ENCODE assay signal across 23 cellular contexts in genomic region chrX:10741003-10741402, GRCh38.
"Had no signal": no experiment of that assay in that cellular context is flagged by ENCODE, and none has a peak within 500 bp of the region (broad histone marks: within the 10 kb centered on the region; RNA-seq: fewer than 3 reads in every experiment).

No MANE protein-coding gene starts in this region.

- H3K4me1 ChIP-seq: heart left ventricle, lower lobe of right lung, thyroid gland, vagina had no signal

- H3K4me3 ChIP-seq: heart left ventricle, lower lobe of right lung, thyroid gland, vagina had no signal

- H3K27me3 Mint-ChIP-seq: activated naive CD4-positive, alpha-beta T cell treated with anti-CD3 and anti-CD28 coated beads, Interleukin-2, amount 50 U/mL, for 24 hours had no signal

- H3K27me3 ChIP-seq: neutrophil, thyroid gland, vagina had no signal

- H3K4me1 Mint-ChIP-seq: activated naive CD4-positive, alpha-beta T cell treated with anti-CD3 and anti-CD28 coated beads, Interleukin-2, amount 50 U/mL, for 24 hours; stimulated activated naive B cell treated with anti-CD40 and anti-IgM and Interleukin-4, amounts not matched to agents 10 μg/mL and 1 μg/mL and 100 μg/mL, for 72 hours had no signal

- H3K9me3 ChIP-seq: heart left ventricle, lower lobe of right lung, neutrophil, thyroid gland, vagina had no signal

- H3K36me3 ChIP-seq: heart left ventricle, lower lobe of right lung, neutrophil, thyroid gland, vagina had no signal

- H3K4me3 Mint-ChIP-seq: activated CD8-positive, alpha-beta T cell treated with anti-CD3 and anti-CD28 coated beads, Interleukin-2, amount 10 ng/mL, durations not matched to agents 7 days and 5 days; activated naive CD4-positive, alpha-beta T cell treated with anti-CD3 and anti-CD28 coated beads, Interleukin-2, amount 50 U/mL, for 24 hours; stimulated activated naive B cell treated with anti-CD40 and anti-IgM and Interleukin-4, amounts not matched to agents 10 μg/mL and 1 μg/mL and 100 μg/mL, for 72 hours; T-helper 1 cell treated with Interleukin-12 subunit alpha and Interleukin-12 subunit beta and Interleukin-4 antibody, amounts not matched to agents 30 μg/mL and 1 μg/mL, for 36 hours had no signal

- H3K27ac ChIP-seq: heart left ventricle, lower lobe of right lung, neutrophil, thyroid gland, vagina had no signal

- H3K9me3 Mint-ChIP-seq: activated naive CD4-positive, alpha-beta T cell treated with anti-CD3 and anti-CD28 coated beads, Interleukin-2, amount 50 U/mL, for 24 hours; stimulated activated naive B cell treated with anti-CD40 and anti-IgM and Interleukin-4, amounts not matched to agents 10 μg/mL and 1 μg/mL and 100 μg/mL, for 72 hours; T-helper 1 cell treated with Interleukin-12 subunit alpha and Interleukin-12 subunit beta and Interleukin-4 antibody, amounts not matched to agents 30 μg/mL and 1 μg/mL, for 36 hours had no signal

- H3K27ac Mint-ChIP-seq: activated CD8-positive, alpha-beta T cell treated with anti-CD3 and anti-CD28 coated beads, Interleukin-2, amount 10 ng/mL, durations not matched to agents 7 days and 5 days; activated naive CD4-positive, alpha-beta T cell treated with anti-CD3 and anti-CD28 coated beads, Interleukin-2, amount 50 U/mL, for 24 hours; stimulated activated naive B cell treated with anti-CD40 and anti-IgM and Interleukin-4, amounts not matched to agents 10 μg/mL and 1 μg/mL and 100 μg/mL, for 72 hours; T-helper 1 cell treated with Interleukin-12 subunit alpha and Interleukin-12 subunit beta and Interleukin-4 antibody, amounts not matched to agents 30 μg/mL and 1 μg/mL, for 36 hours had no signal

- DNase-seq: activated CD4-positive, alpha-beta T cell treated with anti-CD3 and anti-CD28 coated beads for 4 hours; activated CD8-positive, alpha-beta memory T cell treated with anti-CD3 and anti-CD28 coated beads, Interleukin-2, amount 50 U/mL, for 4 hours; activated CD8-positive, alpha-beta T cell treated with anti-CD3 and anti-CD28 coated beads, Interleukin-2, amount 10 ng/mL, durations not matched to agents 7 days and 5 days; activated effector memory CD4-positive, alpha-beta T cell treated with anti-CD3 and anti-CD28 coated beads, Interleukin-2, amount 50 U/mL, for 16 hours; activated T-cell treated with anti-CD3 and anti-CD28 coated beads, Interleukin-2, amount 50 U/mL, for 48 hours; amniotic stem cell; central memory CD4-positive, alpha-beta T cell; cortex of kidney; effector CD8-positive, alpha-beta T cell; heart left ventricle; left colon; lower lobe of right lung; midbrain; posterior cingulate gyrus; retina; stimulated activated CD4-positive, alpha-beta T cell treated with anti-CD3 and anti-CD28 coated beads, Interleukin-15, amount 100 ng/mL, for 24 hours; stimulated activated CD4-positive, alpha-beta T cell treated with anti-CD3 and anti-CD28 coated beads, Interleukin-4, amount 100 ng/mL, for 1 hour; stimulated activated naive B cell treated with anti-CD40 and anti-IgM and Interleukin-4, amounts not matched to agents 10 μg/mL and 1 μg/mL and 100 μg/mL, for 72 hours; thyroid gland had no signal

- H3K36me3 Mint-ChIP-seq: activated naive CD4-positive, alpha-beta T cell treated with anti-CD3 and anti-CD28 coated beads, Interleukin-2, amount 50 U/mL, for 24 hours; stimulated activated naive B cell treated with anti-CD40 and anti-IgM and Interleukin-4, amounts not matched to agents 10 μg/mL and 1 μg/mL and 100 μg/mL, for 72 hours had no signal
